In genomic region chr20:37526238-37526838, GRCh38 we compare ENCODE assay signal across 8 cellular contexts. TPM values are rescaled to one million over a fixed set of nuclear protein-coding genes. Genes with fewer than 3 reads are reported as not detected.
DNase-seq lines count a peak whose midpoint lies in the region; ATAC-seq and TF ChIP-seq lines count a peak whose summit lies in the region.

No MANE protein-coding gene starts in this region.

- peaks cover 23 to 26% of the 10 kb centered on the region in 2 donors for H3K36me3 Mint-ChIP-seq in CD14-positive monocyte

- H3K4me3 Mint-ChIP-seq in CD14-positive monocyte, result peak overlapping the region; percentile 95

- peak overlapping the region; percentile 99 for H3K4me3 ChIP-seq in HFF-Myc (replicated peaks; ENCODE audit: low read depth, low read length)
- peak overlapping the region; percentile 94 for H3K4me3 ChIP-seq in neuron (ENCODE audit: low read length)

- H3K4me1 Mint-ChIP-seq in CD14-positive monocyte, result peaks cover 63% of the 10 kb centered on the region

- H3K36me3 ChIP-seq in neuron (ENCODE audit: insufficient read depth, low read length), result peaks cover 2% of the 10 kb centered on the region

- H3K4me1 ChIP-seq in neuron (ENCODE audit: insufficient read depth, low read length), result peaks cover 23% of the 10 kb centered on the region

- H3K27me3 Mint-ChIP-seq in CD14-positive monocyte (ENCODE audit: low read depth in 3 of 3), result peaks cover 14 to 19% (median 17%) of the 10 kb centered on the region in 3 donors

- no peak for ATAC-seq in GM19452 (IDR thresholded peaks at IDR 0.05; ENCODE audit: unreplicated experiment)

- no peaks in the 10 kb centered on the region for H3K27me3 ChIP-seq in neuron (ENCODE audit: insufficient read depth, low read length)

- TF ChIP-seq CTCF in CD14-positive monocyte (IDR thresholded peaks at IDR 0.05) (no peak), HFF-Myc (IDR thresholded peaks at IDR 0.05; ENCODE audit: low read depth, low read length, missing control alignments) (no peak), VCaP (conservative IDR thresholded peaks at IDR 0.05) (no peak)

- H3K27ac ChIP-seq in VCaP, result peak overlapping the region; percentile 98

- H2AFZ ChIP-seq in neuron (ENCODE audit: low read depth, low read length), result no peak overlapping the region

- intact Hi-C loops in CD14-positive monocyte (cut with micrococcal nuclease), result loop anchor here (5.0 to 10.0 kb wide), 4 partner anchors 122 to 262 kb away; partner anchors contain the start of gene GHRH (in 1 of the 2)

- peaks cover 0 to 11% (median 6%) of the 10 kb centered on the region in 7 donors for H3K9me3 Mint-ChIP-seq in CD14-positive monocyte

- peaks cover 14% of the 10 kb centered on the region for H3K9me3 ChIP-seq in neuron (ENCODE audit: low read length)

- DNase-seq in CD14-positive monocyte (ENCODE audit: low spot score) (no peak), HFF-Myc (ENCODE audit: extremely low read depth, low read depth) (no peak), fibroblast of peridontal ligament (ENCODE audit: extremely low read depth) (peak; percentile 41), HuH-7 (ENCODE audit: low spot score) (no peak), cerebellar nuclear complex (lab: John Stamatoyannopoulos, UW) (no peak)

- peak overlapping the region in 6 of 7 donors; percentile 100 for H3K27ac Mint-ChIP-seq in CD14-positive monocyte

RNA-seq across cellular contexts. Expression of gene BLCAP, which starts 1.3 kb away (rescaled TPM):
- polyA plus RNA-seq in CD14-positive monocyte, result 10 to 100 TPM; 53.3 to 54.5 TPM

RNA-seq across cellular contexts. Expression of gene NNAT, which starts 5.3 kb away (rescaled TPM):
- polyA plus RNA-seq in CD14-positive monocyte, result not detected
